Comparison of ENCODE assay signal across 10 cellular contexts in genomic region chr13:51644649-51645048, GRCh38.
DNase-seq lines count a peak whose midpoint lies in the region; ATAC-seq and TF ChIP-seq lines count a peak whose summit lies in the region.
"Had no signal": no experiment of that assay in that cellular context is flagged by ENCODE, and none has a peak within 500 bp of the region (broad histone marks: within the 10 kb centered on the region; RNA-seq: fewer than 3 reads in every experiment).

No MANE protein-coding gene starts in this region.

- intact Hi-C loops in psoas muscle (cut with DNase I), result no loop called here

- H3K4me3 ChIP-seq in fibroblast of lung (replicated peaks in 1 of 4; ENCODE audit: control extremely low read depth in 1 of 4, insufficient read depth in 1 of 4, low read depth in 3 of 4, low read length in 4 of 4), result peak overlapping the region in 2 of 4 experiments; percentile 1 to 12
- no peak overlapping the region for H3K4me3 ChIP-seq in psoas muscle

- DNase-seq in DMS 273 (lab: John Stamatoyannopoulos, UW; ENCODE audit: unreplicated experiment) (peak; percentile 11), DMS 273 treated with DMSO at 0.1 percent for 48 hours (lab: John Stamatoyannopoulos, UW) (no peak), RPMI7951 (ENCODE audit: low read depth) (peak; percentile 79), fibroblast of lung (ENCODE audit: low read depth in 2 of 2) (peak; percentile 40 to 73), psoas muscle (no peak), foreskin melanocyte (no peak)
- DNase-seq: stimulated activated CD4-positive, alpha-beta T cell treated with anti-CD3 and anti-CD28 coated beads, Interleukin-2, amount 100 ng/mL, for 24 hours had no signal

- peak overlapping the region; percentile 3 for H3K9ac ChIP-seq in fibroblast of lung (ENCODE audit: insufficient read depth, low read length)

- peaks cover 36% of the 10 kb centered on the region for H3K79me2 ChIP-seq in fibroblast of lung (ENCODE audit: control insufficient read depth, insufficient read depth, low read length)

- TF ChIP-seq CTCF in fibroblast of lung (conservative IDR thresholded peaks at IDR 0.05 in 1 of 2, IDR thresholded peaks at IDR 0.05 in 1 of 2; ENCODE audit: low read depth in 1 of 2, low read length in 2 of 2), result no peak
- no peak for TF ChIP-seq CTCF in psoas muscle (IDR thresholded peaks at IDR 0.05)

- peak in 3 of 4 donors; percentile 19 to 40 (median 36) for ATAC-seq in psoas muscle
- no peak for ATAC-seq in HG02763 (IDR thresholded peaks at IDR 0.05; ENCODE audit: unreplicated experiment)
- no peak for ATAC-seq in HG02571 (IDR thresholded peaks at IDR 0.05; ENCODE audit: unreplicated experiment)

- WGBS in psoas muscle, 3 donors, result 21 to 50% (median 37%) methylated on average over 1 of the region's 1 CpG

- H3K4me1 ChIP-seq in fibroblast of lung (ENCODE audit: control insufficient read depth, extremely low read depth, insufficient read depth, low read length) (peaks cover 20% of the 10 kb centered on the region), psoas muscle (peaks cover 11% of the 10 kb centered on the region)

- H3K27ac ChIP-seq in fibroblast of lung (ENCODE audit: insufficient read depth, low read length), result peak overlapping the region; percentile 91
- H3K27ac ChIP-seq in psoas muscle, result no peak overlapping the region
- H3K27ac ChIP-seq: 22Rv1 had no signal

- no peak overlapping the region for H2AFZ ChIP-seq in fibroblast of lung (ENCODE audit: low read length)

- no peaks in the 10 kb centered on the region for H4K20me1 ChIP-seq in fibroblast of lung (ENCODE audit: control insufficient read depth, extremely low read depth, insufficient read depth, low read length)

- no peaks in the 10 kb centered on the region for H3K9me3 ChIP-seq in fibroblast of lung (ENCODE audit: control insufficient read depth, insufficient read depth, low read depth, low read length)
- H3K9me3 ChIP-seq in psoas muscle, result no peaks in the 10 kb centered on the region

- H3K36me3 ChIP-seq in fibroblast of lung (ENCODE audit: control insufficient read depth, insufficient read depth, low read length), result no peaks in the 10 kb centered on the region
- no peaks in the 10 kb centered on the region for H3K36me3 ChIP-seq in psoas muscle (ENCODE audit: insufficient read depth in 1 of 2, low read depth in 1 of 2)

- no peaks in the 10 kb centered on the region for H3K27me3 ChIP-seq in fibroblast of lung (ENCODE audit: control insufficient read depth, insufficient read depth, low read length)
- H3K27me3 ChIP-seq in psoas muscle (ENCODE audit: insufficient read depth in 3 of 3, low read length in 2 of 3), result no peaks in the 10 kb centered on the region

- peak overlapping the region; percentile 74 for H3K4me2 ChIP-seq in fibroblast of lung (ENCODE audit: extremely low read depth, insufficient read depth, low read length)

Comparison
In these comparisons a context has a peak if more than half of its experiments do, and no peak if none do; other contexts are left out.
1. DNase-seq: peak in DMS 273 (single experiment), RPMI7951 (single experiment) and fibroblast of lung (2 of 2); none in DMS 273 treated with DMSO at 0.1 percent for 48 hours (single experiment), psoas muscle (0 of 2) and foreskin melanocyte (single experiment).
2. ATAC-seq: peak in psoas muscle (3 of 4); none in HG02763 (single experiment) and HG02571 (single experiment).